In genomic region chr2:180952082-180952481, GRCh38 we compare ENCODE assay signal across 29 cellular contexts.
DNase-seq lines count a peak whose midpoint lies in the region; ATAC-seq and TF ChIP-seq lines count a peak whose summit lies in the region.
"Had no signal": no experiment of that assay in that cellular context is flagged by ENCODE, and none has a peak within 500 bp of the region (broad histone marks: within the 10 kb centered on the region; RNA-seq: fewer than 3 reads in every experiment).

No MANE protein-coding gene starts in this region.

- TF ChIP-seq CTCF in GM12865 (IDR thresholded peaks at IDR 0.05; ENCODE audit: insufficient read depth, low read depth, low read length, missing control alignments), result no peak

- peaks cover 33% of the 10 kb centered on the region for H3K27me3 Mint-ChIP-seq in stimulated activated memory B cell treated with anti-CD40 and anti-IgM and Interleukin-4, amounts not matched to agents 10 μg/mL and 1 μg/mL and 100 μg/mL, for 72 hours

- peak; percentile 70 for ATAC-seq in GM18858 (IDR thresholded peaks at IDR 0.05; ENCODE audit: unreplicated experiment)
- peak; percentile 47 for ATAC-seq in GM21515 (IDR thresholded peaks at IDR 0.05; ENCODE audit: unreplicated experiment)
- ATAC-seq in HG03025 (IDR thresholded peaks at IDR 0.05; ENCODE audit: low FRiP score, unreplicated experiment), result peak; percentile 65
- no peak for ATAC-seq in stimulated activated memory B cell treated with anti-CD40 and anti-IgM and Interleukin-4, amounts not matched to agents 10 μg/mL and 1 μg/mL and 100 μg/mL, for 72 hours
- ATAC-seq: A549; right cardiac atrium; Right ventricle myocardium inferior; stimulated activated naive B cell treated with anti-CD40 and anti-IgM and Interleukin-4, amounts not matched to agents 10 μg/mL and 1 μg/mL and 100 μg/mL, for 72 hours had no signal

- H3K4me1 Mint-ChIP-seq in stimulated activated memory B cell treated with anti-CD40 and anti-IgM and Interleukin-4, amounts not matched to agents 10 μg/mL and 1 μg/mL and 100 μg/mL, for 72 hours, result no peaks in the 10 kb centered on the region
- H3K4me1 Mint-ChIP-seq: activated naive CD8-positive, alpha-beta T cell treated with anti-CD3 and anti-CD28 coated beads, Interleukin-2, amount 10 ng/mL, durations not matched to agents 7 days and 5 days; B cell; stimulated activated naive B cell treated with anti-CD40 and anti-IgM and Interleukin-4, amounts not matched to agents 10 μg/mL and 1 μg/mL and 100 μg/mL, for 72 hours had no signal

- no peak overlapping the region for H3K27ac Mint-ChIP-seq in stimulated activated memory B cell treated with anti-CD40 and anti-IgM and Interleukin-4, amounts not matched to agents 10 μg/mL and 1 μg/mL and 100 μg/mL, for 72 hours
- H3K27ac Mint-ChIP-seq: activated naive CD8-positive, alpha-beta T cell treated with anti-CD3 and anti-CD28 coated beads, Interleukin-2, amount 10 ng/mL, durations not matched to agents 7 days and 5 days; B cell; stimulated activated naive B cell treated with anti-CD40 and anti-IgM and Interleukin-4, amounts not matched to agents 10 μg/mL and 1 μg/mL and 100 μg/mL, for 72 hours had no signal

- H3K4me3 Mint-ChIP-seq in stimulated activated memory B cell treated with anti-CD40 and anti-IgM and Interleukin-4, amounts not matched to agents 10 μg/mL and 1 μg/mL and 100 μg/mL, for 72 hours, result no peak overlapping the region
- H3K4me3 Mint-ChIP-seq: activated naive CD8-positive, alpha-beta T cell treated with anti-CD3 and anti-CD28 coated beads, Interleukin-2, amount 10 ng/mL, durations not matched to agents 7 days and 5 days; B cell; stimulated activated naive B cell treated with anti-CD40 and anti-IgM and Interleukin-4, amounts not matched to agents 10 μg/mL and 1 μg/mL and 100 μg/mL, for 72 hours had no signal

- no peaks in the 10 kb centered on the region for H3K36me3 Mint-ChIP-seq in stimulated activated memory B cell treated with anti-CD40 and anti-IgM and Interleukin-4, amounts not matched to agents 10 μg/mL and 1 μg/mL and 100 μg/mL, for 72 hours
- H3K36me3 Mint-ChIP-seq: activated naive CD8-positive, alpha-beta T cell treated with anti-CD3 and anti-CD28 coated beads, Interleukin-2, amount 10 ng/mL, durations not matched to agents 7 days and 5 days; stimulated activated naive B cell treated with anti-CD40 and anti-IgM and Interleukin-4, amounts not matched to agents 10 μg/mL and 1 μg/mL and 100 μg/mL, for 72 hours had no signal

- no peaks in the 10 kb centered on the region for H3K9me3 Mint-ChIP-seq in stimulated activated memory B cell treated with anti-CD40 and anti-IgM and Interleukin-4, amounts not matched to agents 10 μg/mL and 1 μg/mL and 100 μg/mL, for 72 hours
- H3K9me3 Mint-ChIP-seq: activated naive CD8-positive, alpha-beta T cell treated with anti-CD3 and anti-CD28 coated beads, Interleukin-2, amount 10 ng/mL, durations not matched to agents 7 days and 5 days; stimulated activated naive B cell treated with anti-CD40 and anti-IgM and Interleukin-4, amounts not matched to agents 10 μg/mL and 1 μg/mL and 100 μg/mL, for 72 hours had no signal

- H3K4me3 ChIP-seq in GM12865 (ENCODE audit: low read depth, low read length), result no peak overlapping the region
- H3K4me3 ChIP-seq: A549, dorsolateral prefrontal cortex, spleen, thoracic aorta, vagina had no signal

- peak; percentile 48 for DNase-seq in GM12865 (ENCODE audit: low read depth)
- DNase-seq in KG1 (lab: John Stamatoyannopoulos, UW), result no peak
- DNase-seq in iPS-NIHi11 (ENCODE audit: low spot score), result no peak
- DNase-seq in germinal center (ENCODE audit: low spot score), result no peak
- DNase-seq: activated CD4-positive, alpha-beta T cell treated with anti-CD3 and anti-CD28 coated beads, Interleukin-2, amount 50 U/mL, for 4 hours; activated CD8-positive, alpha-beta memory T cell treated with anti-CD3 and anti-CD28 coated beads, Interleukin-2, amount 50 U/mL, for 48 hours; activated effector memory CD4-positive, alpha-beta T cell treated with Interleukin-2 at 50 U/mL for 16 hours; activated naive CD8-positive, alpha-beta T cell treated with anti-CD3 and anti-CD28 coated beads, Interleukin-2, amount 10 ng/mL, durations not matched to agents 7 days and 5 days; dorsolateral prefrontal cortex; glutamatergic neuron; HCEC 1CT; IMR-90; NCI-H1105; NCI-H2081; OCI-M1; right cardiac atrium; spleen; stimulated activated CD4-positive, alpha-beta T cell treated with anti-CD3 and anti-CD28 coated beads, Interleukin-2, amount 100 ng/mL, for 48 hours; stimulated activated naive B cell treated with anti-CD40 and anti-IgM and Interleukin-4, amounts not matched to agents 10 μg/mL and 1 μg/mL and 100 μg/mL, for 72 hours; T1000 had no signal
